In genomic region chr9:30075451-30076199, GRCh38 we compare ENCODE assay signal across 8 cellular contexts.
A peak's percentile ranks its signal among the peaks of the same experiment; 100 is the strongest.
DNase-seq lines count a peak whose midpoint lies in the region; ATAC-seq and TF ChIP-seq lines count a peak whose summit lies in the region.

No MANE protein-coding gene starts in this region.

- H3K4me1 ChIP-seq in suprapubic skin = no peaks in the 10 kb centered on the region

- TF ChIP-seq POLR2A in suprapubic skin (IDR thresholded peaks at IDR 0.05) = no peak

- no peak for TF ChIP-seq EP300 in suprapubic skin (IDR thresholded peaks at IDR 0.05)

- 75% methylated on average over 3 of the region's 3 CpGs for WGBS in suprapubic skin

- no peaks in the 10 kb centered on the region for H3K9me3 ChIP-seq in suprapubic skin

- in situ Hi-C loops in Caki2 (cut with HindIII; ENCODE audit: low pct_unique_long_range_greater_than_20kb, low sequenced_read_pairs) = no loop called here
- in situ Hi-C loops in astrocyte of the spinal cord (cut with HindIII; ENCODE audit: low sequenced_read_pairs) = no loop called here

- DNase-seq in Caki2 (ENCODE audit: low read depth) = peak; percentile 94
- DNase-seq in astrocyte of the spinal cord (ENCODE audit: low read depth, low spot score) = peak; percentile 0
- DNase-seq in suprapubic skin (ENCODE audit: low spot score in 2 of 2) = no peak
- no peak for DNase-seq in Ammon's horn (ENCODE audit: low spot score)
- no peak for DNase-seq in DMS 273 (lab: John Stamatoyannopoulos, UW; ENCODE audit: unreplicated experiment)
- DNase-seq in activated CD8-positive, alpha-beta memory T cell treated with anti-CD3 and anti-CD28 coated beads, Interleukin-2, amount 50 U/mL, for 4 hours = no peak

- H3K4me3 ChIP-seq in astrocyte of the spinal cord (ENCODE audit: low read depth, low read length) (no peak overlapping the region), suprapubic skin (no peak overlapping the region)

- H3K27me3 ChIP-seq in suprapubic skin = no peaks in the 10 kb centered on the region

- no peak overlapping the region for H3K27ac ChIP-seq in suprapubic skin

- H3K36me3 ChIP-seq in suprapubic skin = no peaks in the 10 kb centered on the region

- TF ChIP-seq CTCF in astrocyte of the spinal cord (IDR thresholded peaks at IDR 0.05; ENCODE audit: low read depth, low read length) = no peak
- TF ChIP-seq CTCF in suprapubic skin (IDR thresholded peaks at IDR 0.05) = no peak

- ATAC-seq in GM19468 (IDR thresholded peaks at IDR 0.05; ENCODE audit: extremely low read depth, unreplicated experiment) = peak; percentile 89
- peak; percentile 94 for ATAC-seq in HG03442 (IDR thresholded peaks at IDR 0.05; ENCODE audit: unreplicated experiment)

Comparison
In these comparisons a context has a peak if more than half of its experiments do, and no peak if none do; other contexts are left out.
1. DNase-seq: peak in Caki2 (single experiment) and astrocyte of the spinal cord (single experiment); none in suprapubic skin (0 of 2), Ammon's horn (single experiment), DMS 273 (single experiment) and activated CD8-positive, alpha-beta memory T cell treated with anti-CD3 and anti-CD28 coated beads, Interleukin-2, amount 50 U/mL, for 4 hours (single experiment).